In the genomic region with DNA sequence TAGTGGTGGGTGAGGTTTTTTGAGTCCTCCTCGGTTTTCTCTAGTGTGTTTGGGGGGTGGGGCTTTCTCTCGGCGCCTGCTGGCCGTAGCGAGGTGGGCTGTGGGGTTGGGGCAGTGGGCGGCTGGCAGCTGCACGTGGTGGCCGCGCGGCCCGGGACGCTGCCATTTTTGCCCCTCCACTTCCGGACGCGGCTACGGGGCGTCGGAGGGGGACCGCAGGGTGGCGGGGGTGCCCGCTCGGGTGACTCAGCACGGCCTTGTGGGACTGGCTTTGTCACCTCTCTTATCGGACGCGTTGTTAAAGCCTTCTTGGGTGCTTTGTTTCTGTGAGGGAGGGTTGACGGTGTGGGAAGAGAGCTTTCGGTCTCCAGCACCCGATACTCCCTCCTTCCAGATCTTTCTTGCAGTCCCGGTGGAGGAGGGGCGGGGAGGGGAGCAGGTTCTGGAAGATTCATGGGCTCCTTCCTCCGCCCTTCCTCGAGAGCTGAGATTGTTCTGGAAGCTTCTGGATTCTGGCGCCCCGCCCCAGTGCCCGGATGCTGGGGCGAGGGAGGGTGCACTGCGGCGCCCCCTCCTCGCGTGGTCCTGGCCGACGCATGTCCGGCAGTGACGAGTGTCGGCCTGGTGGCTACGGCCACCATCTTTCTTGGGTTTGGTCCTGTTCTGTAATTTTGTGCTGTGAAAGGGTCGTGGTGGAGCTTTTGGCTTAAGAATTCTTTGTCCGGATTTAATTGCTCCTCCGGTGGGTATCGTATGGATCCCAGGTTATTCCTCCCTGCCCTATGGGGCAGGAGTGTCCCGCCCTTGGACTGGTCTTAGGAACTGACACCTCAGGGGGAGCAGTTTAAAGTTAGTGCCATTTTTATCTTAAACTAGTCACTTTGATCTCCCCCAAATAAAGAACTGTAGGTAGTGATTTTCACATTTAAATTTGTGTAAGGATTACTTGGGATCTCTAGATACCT, we compare ENCODE assay signal across 8 cellular contexts. TPM values are rescaled to one million over a fixed set of nuclear protein-coding genes. Genes with fewer than 3 reads are reported as not detected.
A peak's percentile ranks its signal among the peaks of the same experiment; 100 is the strongest.
DNase-seq lines count a peak whose midpoint lies in the region; TF ChIP-seq lines count a peak whose summit lies in the region.

No MANE protein-coding gene starts in this region.

- peaks cover 55% of the 10 kb centered on the region for H3K4me1 Mint-ChIP-seq in dendritic cell treated with granulocyte-macrophage colony-stimulating factor and Interleukin-4, amounts not matched to agents 40 ng/mL and 50 ng/mL, for 4 days (ENCODE audit: low read depth)

- H3K36me3 Mint-ChIP-seq in dendritic cell treated with granulocyte-macrophage colony-stimulating factor and Interleukin-4, amounts not matched to agents 40 ng/mL and 50 ng/mL, for 4 days (ENCODE audit: low read depth) = peaks cover 65% of the 10 kb centered on the region

- TF ChIP-seq POLR2A in lower leg skin (IDR thresholded peaks at IDR 0.05) = no peak

- DNase-seq in EL (peak; percentile 59), H4 (ENCODE audit: low spot score) (peak; percentile 68), NCI-H1092 (lab: John Stamatoyannopoulos, UW) (peak; percentile 55), lower leg skin (ENCODE audit: low spot score in 2 of 2) (peak; percentile 77 to 95), iPS-NIHi7 (ENCODE audit: extremely low spot score) (no peak)
- peak; percentile 85 for DNase-seq in activated CD4-positive, alpha-beta T cell treated with anti-CD3 and anti-CD28 coated beads, Interleukin-2, amount 50 U/mL, for 1 hour
- peak; percentile 92 for DNase-seq in stimulated activated CD4-positive, alpha-beta T cell treated with anti-CD3 and anti-CD28 coated beads, Interleukin-4, amount 100 ng/mL, for 24 hours

- peaks cover 3% of the 10 kb centered on the region for H3K27me3 Mint-ChIP-seq in dendritic cell treated with granulocyte-macrophage colony-stimulating factor and Interleukin-4, amounts not matched to agents 40 ng/mL and 50 ng/mL, for 4 days

- intact Hi-C loops in dendritic cell treated with granulocyte-macrophage colony-stimulating factor and Interleukin-4, amounts not matched to agents 40 ng/mL and 50 ng/mL, for 4 days (cut with micrococcal nuclease) = no loop called here
- intact Hi-C loops in lower leg skin (cut with DNase I; ENCODE audit: low total_unique reads) = no loop called here

- H3K4me3 ChIP-seq in lower leg skin (ENCODE audit: low read depth, poor library complexity, severe bottlenecking) = peak overlapping the region; percentile 93

- no peak for TF ChIP-seq CTCF in lower leg skin (IDR thresholded peaks at IDR 0.05)

- peak overlapping the region; percentile 97 for H3K4me3 Mint-ChIP-seq in dendritic cell treated with granulocyte-macrophage colony-stimulating factor and Interleukin-4, amounts not matched to agents 40 ng/mL and 50 ng/mL, for 4 days

- H3K27ac Mint-ChIP-seq in dendritic cell treated with granulocyte-macrophage colony-stimulating factor and Interleukin-4, amounts not matched to agents 40 ng/mL and 50 ng/mL, for 4 days = peak overlapping the region; percentile 92

- WGBS in lower leg skin, 2 donors = 1% methylated on average over 45 to 52 of the region's 52 CpGs

- no peaks in the 10 kb centered on the region for H3K9me3 Mint-ChIP-seq in dendritic cell treated with granulocyte-macrophage colony-stimulating factor and Interleukin-4, amounts not matched to agents 40 ng/mL and 50 ng/mL, for 4 days

RNA-seq across cellular contexts. Expression of gene HSP90AB1, which starts 0.7 kb away (rescaled TPM):
- 2,045 and 2,316 TPM in 2 replicates for total RNA-seq in H4 (2014; rRNA removed; shearing (Covaris generic))
- 100 to 1,000 TPM; 505 to 604 (median 551) TPM for total RNA-seq in lower leg skin

RNA-seq across cellular contexts. Expression of gene SLC35B2, which starts 9.7 kb away (rescaled TPM):
- 177 and 195 TPM in 2 replicates for total RNA-seq in H4 (2014; rRNA removed; shearing (Covaris generic))
- total RNA-seq in lower leg skin = 10 to 100 TPM; 18.0 to 40.6 (median 32.6) TPM

RNA-seq across cellular contexts. Expression of gene NFKBIE, which starts 17.7 kb away (rescaled TPM):
- total RNA-seq in H4 (2014; rRNA removed; shearing (Covaris generic)) = 11.2 and 12.4 TPM in 2 replicates
- 10 to 100 TPM; 10.8 to 21.1 (median 17.3) TPM for total RNA-seq in lower leg skin

RNA-seq across cellular contexts. Expression of gene TMEM151B, which starts 22.6 kb away (rescaled TPM):
- 0.37 TPM in 1 of 2 replicates, not detected in the other for total RNA-seq in H4 (2014; rRNA removed; shearing (Covaris generic))
- total RNA-seq in lower leg skin = under 1 TPM in 2 of 4 donors, not detected in 2; 0.10 to 0.42 TPM

RNA-seq across cellular contexts. Expression of gene SLC29A1, which starts 24.2 kb away (rescaled TPM):
- total RNA-seq in H4 (2014; rRNA removed; shearing (Covaris generic)) = 17.3 and 33.8 TPM in 2 replicates
- 10 to 100 TPM; 54.6 to 86.4 (median 82.5) TPM for total RNA-seq in lower leg skin
